In the genomic region with DNA sequence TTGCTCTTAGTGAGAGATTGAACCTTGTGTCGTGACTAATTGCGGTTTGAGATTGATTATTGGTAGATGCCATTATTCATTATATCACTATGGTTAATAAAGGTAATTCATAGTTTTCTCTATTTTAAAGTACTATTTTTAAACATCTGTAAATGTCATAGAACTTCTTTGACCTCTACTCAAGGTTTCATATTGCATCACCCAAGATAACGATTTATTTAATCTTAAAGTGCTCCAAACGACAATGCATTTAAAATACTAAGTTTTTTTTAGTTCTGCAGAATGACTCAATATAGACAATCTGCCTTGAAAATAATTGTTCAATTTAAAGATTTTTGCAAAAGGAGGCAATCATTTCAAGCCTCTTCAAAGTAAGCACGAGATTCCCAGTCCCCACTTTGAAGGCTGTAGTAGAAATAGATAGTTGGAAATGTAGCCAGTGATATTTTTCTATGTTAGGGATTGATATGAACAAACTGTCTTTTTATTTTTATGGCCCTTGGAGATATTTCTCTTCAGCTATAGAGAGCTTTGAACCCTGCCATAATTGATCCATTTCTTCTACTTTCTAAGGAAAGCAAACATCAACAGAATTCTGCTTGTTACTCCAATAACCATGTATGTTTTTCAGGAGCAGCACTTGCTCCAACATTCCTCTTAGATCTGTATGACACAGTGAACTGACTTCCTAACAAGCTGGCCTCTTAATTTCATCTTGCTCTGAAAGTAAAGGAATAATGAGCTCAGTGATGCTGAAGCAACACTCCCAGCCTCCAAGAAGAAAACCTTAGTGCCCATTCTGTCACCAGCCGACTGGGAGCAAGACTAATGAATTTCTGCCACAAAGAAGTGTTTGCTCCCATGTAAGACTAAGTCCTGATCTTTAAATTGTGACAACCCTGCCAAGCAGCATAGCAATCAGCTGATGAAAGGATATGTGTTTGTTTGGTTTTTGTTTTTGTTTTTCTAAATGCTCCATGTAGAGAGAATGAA, we compare ENCODE assay signal across 26 cellular contexts.
"Had no signal": no experiment of that assay in that cellular context is flagged by ENCODE, and none has a peak within 500 bp of the region (broad histone marks: within the 10 kb centered on the region; RNA-seq: fewer than 3 reads in every experiment).

No MANE protein-coding gene starts in this region.

- DNase-seq: activated CD4-positive, alpha-beta T cell treated with anti-CD3 and anti-CD28 coated beads, Interleukin-2, amount 50 U/mL, for 1 hour; activated CD4-positive, CD25-positive, alpha-beta regulatory T cell treated with anti-CD3 and anti-CD28 coated beads, Interleukin-2, amount 50 U/mL, for 72 hours; activated CD8-positive, alpha-beta T cell treated with anti-CD3 and anti-CD28 coated beads, Interleukin-2, amount 10 ng/mL, durations not matched to agents 7 days and 5 days; activated naive CD4-positive, alpha-beta T cell; activated naive CD8-positive, alpha-beta T cell treated with anti-CD3 and anti-CD28 coated beads for 36 hours; activated T-cell treated with anti-CD3 and anti-CD28 coated beads, Interleukin-2, amount 50 U/mL, for 1 hour; cerebellar nuclear complex; cortex of kidney; endodermal cell; foreskin fibroblast; kidney; lower lobe of right lung; naive thymus-derived CD4-positive, alpha-beta T cell; small intestine; stimulated activated CD4-positive, alpha-beta T cell treated with anti-CD3 and anti-CD28 coated beads, Interleukin-15, amount 100 ng/mL, for 24 hours; T-cell; transverse colon; WERI-Rb-1 had no signal

- FAIRE-seq: astrocyte, small intestine, TTC549 had no signal

- H3K27ac Mint-ChIP-seq: activated CD8-positive, alpha-beta T cell treated with anti-CD3 and anti-CD28 coated beads, Interleukin-2, amount 10 ng/mL, durations not matched to agents 7 days and 5 days; activated naive CD8-positive, alpha-beta T cell treated with anti-CD3 and anti-CD28 coated beads for 36 hours; activated T-helper 17 cell treated with anti-CD3 and anti-CD28 coated beads, Interleukin-2, amount 50 U/mL, for 72 hours; endodermal cell; naive thymus-derived CD4-positive, alpha-beta T cell; stimulated activated memory B cell treated with anti-CD40 and anti-IgM and Interleukin-4, amounts not matched to agents 10 μg/mL and 1 μg/mL and 100 μg/mL, for 72 hours; T-cell had no signal

- H3K27me3 Mint-ChIP-seq: stimulated activated memory B cell treated with anti-CD40 and anti-IgM and Interleukin-4, amounts not matched to agents 10 μg/mL and 1 μg/mL and 100 μg/mL, for 72 hours had no signal

- H3K4me3 ChIP-seq: lower lobe of right lung, transverse colon, vagina had no signal

- H3K36me3 Mint-ChIP-seq: activated naive CD8-positive, alpha-beta T cell treated with anti-CD3 and anti-CD28 coated beads for 36 hours; naive thymus-derived CD4-positive, alpha-beta T cell; stimulated activated memory B cell treated with anti-CD40 and anti-IgM and Interleukin-4, amounts not matched to agents 10 μg/mL and 1 μg/mL and 100 μg/mL, for 72 hours; T-cell had no signal

- H3K79me2 ChIP-seq: parathyroid adenoma had no signal

- H3K36me3 ChIP-seq: lower lobe of right lung, transverse colon, vagina, WERI-Rb-1 had no signal

- H3K27ac ChIP-seq: lower lobe of right lung, parathyroid adenoma, transverse colon, vagina, WERI-Rb-1 had no signal

- H3K27me3 ChIP-seq: transverse colon, vagina had no signal

- H3K9me3 ChIP-seq: lower lobe of right lung, transverse colon, vagina had no signal

- H3K9me3 Mint-ChIP-seq: activated naive CD8-positive, alpha-beta T cell treated with anti-CD3 and anti-CD28 coated beads for 36 hours; activated T-helper 17 cell treated with anti-CD3 and anti-CD28 coated beads, Interleukin-2, amount 50 U/mL, for 72 hours; endodermal cell; stimulated activated memory B cell treated with anti-CD40 and anti-IgM and Interleukin-4, amounts not matched to agents 10 μg/mL and 1 μg/mL and 100 μg/mL, for 72 hours; T-cell had no signal

- H3K9ac ChIP-seq: parathyroid adenoma had no signal

- H3K4me1 Mint-ChIP-seq: activated naive CD8-positive, alpha-beta T cell treated with anti-CD3 and anti-CD28 coated beads for 36 hours; activated T-helper 17 cell treated with anti-CD3 and anti-CD28 coated beads, Interleukin-2, amount 50 U/mL, for 72 hours; naive thymus-derived CD4-positive, alpha-beta T cell; stimulated activated memory B cell treated with anti-CD40 and anti-IgM and Interleukin-4, amounts not matched to agents 10 μg/mL and 1 μg/mL and 100 μg/mL, for 72 hours; T-cell had no signal

- H3K4me1 ChIP-seq: lower lobe of right lung, parathyroid adenoma, transverse colon had no signal

- H2AFZ ChIP-seq: parathyroid adenoma had no signal

- H3K4me3 Mint-ChIP-seq: activated CD8-positive, alpha-beta T cell treated with anti-CD3 and anti-CD28 coated beads, Interleukin-2, amount 10 ng/mL, durations not matched to agents 7 days and 5 days; activated naive CD8-positive, alpha-beta T cell treated with anti-CD3 and anti-CD28 coated beads for 36 hours; activated T-helper 17 cell treated with anti-CD3 and anti-CD28 coated beads, Interleukin-2, amount 50 U/mL, for 72 hours; endodermal cell; naive thymus-derived CD4-positive, alpha-beta T cell; stimulated activated memory B cell treated with anti-CD40 and anti-IgM and Interleukin-4, amounts not matched to agents 10 μg/mL and 1 μg/mL and 100 μg/mL, for 72 hours; T-cell had no signal

- ATAC-seq: activated CD8-positive, alpha-beta T cell treated with anti-CD3 and anti-CD28 coated beads, Interleukin-2, amount 10 ng/mL, durations not matched to agents 7 days and 5 days; activated T-helper 17 cell treated with anti-CD3 and anti-CD28 coated beads, Interleukin-2, amount 50 U/mL, for 72 hours; left lobe of liver; lower lobe of right lung; naive thymus-derived CD4-positive, alpha-beta T cell; sciatic nerve; stimulated activated memory B cell treated with anti-CD40 and anti-IgM and Interleukin-4, amounts not matched to agents 10 μg/mL and 1 μg/mL and 100 μg/mL, for 72 hours; T-cell had no signal
